Comparison of ENCODE assay signal across 7 cellular contexts in the genomic region with DNA sequence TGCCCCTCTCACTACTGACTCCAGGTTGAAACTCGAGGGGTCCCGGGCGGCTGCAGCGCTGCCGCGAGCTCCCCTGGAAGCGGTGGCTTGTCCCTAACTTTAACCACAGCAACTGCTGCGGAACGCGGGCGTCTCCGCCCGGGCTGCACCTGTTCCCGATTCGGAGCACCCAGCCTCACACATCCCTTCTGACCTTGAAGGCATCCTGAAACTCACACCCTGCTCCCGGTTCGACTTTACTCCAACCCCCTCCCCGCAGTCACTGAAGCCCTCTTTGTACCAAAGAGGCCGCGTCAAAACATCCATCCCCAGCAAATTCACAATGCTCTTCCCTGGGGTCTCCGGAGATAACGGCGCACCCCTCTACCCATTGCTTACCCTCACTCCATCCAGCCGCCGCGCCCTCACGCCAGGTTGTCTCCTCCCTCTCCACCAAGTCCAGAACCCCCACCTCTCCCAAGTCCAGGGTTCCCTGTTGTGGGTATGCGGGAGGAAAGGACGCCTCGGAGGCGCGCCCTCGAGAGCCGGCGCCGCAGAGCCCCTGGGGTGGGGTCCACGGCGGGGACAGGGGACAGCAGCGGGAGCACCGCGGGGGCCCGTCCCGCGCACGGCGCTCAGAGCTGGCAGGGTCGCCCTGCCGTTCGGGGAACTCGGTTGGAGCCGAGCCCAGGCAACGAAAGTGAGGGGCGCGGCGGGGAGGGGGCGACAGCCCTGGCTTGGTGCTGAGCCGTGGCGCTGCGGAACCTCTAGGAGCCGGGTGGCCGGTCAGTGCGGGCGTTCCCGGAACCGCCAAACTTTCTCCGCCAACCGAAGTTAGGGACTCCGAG. TPM values are rescaled to one million over a fixed set of nuclear protein-coding genes. Genes with fewer than 3 reads are reported as not detected.
DNase-seq lines count a peak whose midpoint lies in the region; ATAC-seq lines count a peak whose summit lies in the region.

No MANE protein-coding gene starts in this region.

- peak; percentile 83 for DNase-seq in NCI-H69 (lab: John Stamatoyannopoulos, UW)
- DNase-seq in left cardiac atrium: no peak
- no peak for DNase-seq in skeletal muscle cell (ENCODE audit: low read depth)
- DNase-seq in CD1c-positive myeloid dendritic cell (ENCODE audit: extremely low spot score): no peak
- no peak for DNase-seq in SW 1271 (lab: John Stamatoyannopoulos, UW)

- H3K4me3 ChIP-seq in skeletal muscle cell (ENCODE audit: low read depth, low read length): peak overlapping the region; percentile 30

- ATAC-seq in GM19452 (IDR thresholded peaks at IDR 0.05; ENCODE audit: unreplicated experiment) (peak; percentile 24), left cardiac atrium (peak; percentile 18 to 39), GM21619 (IDR thresholded peaks at IDR 0.05; ENCODE audit: unreplicated experiment) (no peak)

- intact Hi-C loops in left cardiac atrium (cut with DNase I): loop anchor here (10.0 kb wide), 3 partner anchors 179 to 249 kb away; no protein-coding TSS in a partner anchor

RNA-seq across cellular contexts. Expression of gene MYO5B, which starts 0.9 kb away (rescaled TPM):
- total RNA-seq in left cardiac atrium: 1 to 10 TPM; 4.6 to 7.2 TPM
